ENCODE assay signal across 26 cellular contexts in genomic region chr14:20384886-20385285, GRCh38. TPM values are rescaled to one million over a fixed set of nuclear protein-coding genes. Genes with fewer than 3 reads are reported as not detected.
"Had no signal": no experiment of that assay in that cellular context is flagged by ENCODE, and none has a peak within 500 bp of the region (broad histone marks: within the 10 kb centered on the region; RNA-seq: fewer than 3 reads in every experiment).

No MANE protein-coding gene starts in this region.

- ATAC-seq: left cardiac atrium; left lobe of liver; lower lobe of right lung; naive thymus-derived CD8-positive, alpha-beta T cell; psoas muscle; right lobe of liver; stimulated activated naive CD8-positive, alpha-beta T cell treated with anti-CD3 and anti-CD28 coated beads, Interleukin-15, amount 100 ng/mL, for 72 hours had no signal

- H3K27ac ChIP-seq: lower lobe of right lung, neural progenitor cell, neutrophil, parathyroid adenoma, psoas muscle, right lobe of liver, tibial nerve, uterus had no signal

- H3K9me3 Mint-ChIP-seq: naive thymus-derived CD8-positive, alpha-beta T cell; nephron; neural progenitor cell; stimulated activated naive CD8-positive, alpha-beta T cell treated with anti-CD3 and anti-CD28 coated beads, Interleukin-15, amount 100 ng/mL, for 72 hours; type B pancreatic cell had no signal

- H3K27me3 Mint-ChIP-seq: naive thymus-derived CD8-positive, alpha-beta T cell; stimulated activated naive CD8-positive, alpha-beta T cell treated with anti-CD3 and anti-CD28 coated beads, Interleukin-15, amount 100 ng/mL, for 72 hours; type B pancreatic cell had no signal

- H3K4me1 ChIP-seq: lower lobe of right lung, parathyroid adenoma, psoas muscle, tibial nerve, uterus had no signal

- DNase-seq: hippocampal formation; kidney glomerular epithelial cell; left cardiac atrium; lower lobe of right lung; mammary epithelial cell; mesenchymal stem cell; naive thymus-derived CD8-positive, alpha-beta T cell; occipital lobe; psoas muscle; right lobe of liver; stimulated activated CD4-positive, alpha-beta T cell treated with anti-CD3 and anti-CD28 coated beads, Interleukin-12 subunit alpha, Interleukin-12 subunit beta, amount 100 ng/mL, for 4 hours; stimulated activated CD4-positive, alpha-beta T cell treated with anti-CD3 and anti-CD28 coated beads, Interleukin-15, amount 100 ng/mL, for 24 hours; stimulated activated CD4-positive, alpha-beta T cell treated with anti-CD3 and anti-CD28 coated beads, Interleukin-2, amount 100 ng/mL, for 24 hours; stimulated activated CD4-positive, alpha-beta T cell treated with anti-CD3 and anti-CD28 coated beads, Interleukin-4, amount 100 ng/mL, for 1 hour; stimulated activated naive CD4-positive, alpha-beta T cell treated with Interleukin-2 at 50 U/mL for 16 hours; stimulated activated naive CD8-positive, alpha-beta T cell treated with anti-CD3 and anti-CD28 coated beads, Interleukin-15, amount 100 ng/mL, for 72 hours; substantia nigra; uterus had no signal

- H3K4me3 Mint-ChIP-seq: naive thymus-derived CD8-positive, alpha-beta T cell; nephron; neural progenitor cell; stimulated activated naive CD8-positive, alpha-beta T cell treated with anti-CD3 and anti-CD28 coated beads, Interleukin-15, amount 100 ng/mL, for 72 hours; type B pancreatic cell had no signal

- H3K27me3 ChIP-seq: neural progenitor cell, neutrophil, right lobe of liver, tibial nerve, uterus had no signal

- H3K27ac Mint-ChIP-seq: nephron, neural progenitor cell, type B pancreatic cell had no signal

- H3K4me1 Mint-ChIP-seq: nephron; stimulated activated naive CD8-positive, alpha-beta T cell treated with anti-CD3 and anti-CD28 coated beads, Interleukin-15, amount 100 ng/mL, for 72 hours had no signal

RNA-seq across cellular contexts. Expression of gene KLHL33, which starts 51.1 kb away (rescaled TPM):
- total RNA-seq: mammary epithelial cell had no signal
- polyA plus RNA-seq: keratinocyte, mammary epithelial cell had no signal
